Comparison of ENCODE assay signal across 8 cellular contexts in the genomic region with DNA sequence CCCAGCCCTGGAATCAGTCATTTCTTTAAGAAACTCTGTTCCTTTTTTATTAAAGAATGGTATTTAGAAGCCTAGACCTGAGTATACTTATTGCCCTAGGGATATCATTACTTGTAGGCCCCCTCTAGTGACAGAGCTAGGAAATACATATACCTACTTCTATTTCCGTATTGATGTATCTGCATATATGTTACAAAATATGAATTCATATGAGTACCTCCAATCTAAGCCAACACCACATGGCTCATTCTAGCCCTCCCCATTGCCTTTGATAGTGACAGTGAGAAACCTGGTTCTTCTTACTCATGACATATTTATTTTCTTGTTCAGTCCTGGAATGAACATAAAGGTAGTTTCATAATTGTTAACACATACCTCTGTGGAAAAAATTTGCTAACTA.
A peak's percentile ranks its signal among the peaks of the same experiment; 100 is the strongest.
DNase-seq lines count a peak whose midpoint lies in the region; ATAC-seq and TF ChIP-seq lines count a peak whose summit lies in the region.

No MANE protein-coding gene starts in this region.

- no peak overlapping the region for H3K27ac ChIP-seq in Peyer's patch
- H3K27ac ChIP-seq in dorsolateral prefrontal cortex: no peak overlapping the region
- no peak overlapping the region for H3K27ac ChIP-seq in parathyroid adenoma

- H2AFZ ChIP-seq in parathyroid adenoma: no peak overlapping the region

- H3K9me3 ChIP-seq in Peyer's patch (no peaks in the 10 kb centered on the region), parathyroid adenoma (ENCODE audit: control insufficient read depth, low read length) (no peaks in the 10 kb centered on the region)

- no peak overlapping the region for H3K4me2 ChIP-seq in parathyroid adenoma (ENCODE audit: low read length)

- H3K36me3 ChIP-seq in Peyer's patch (no peaks in the 10 kb centered on the region), parathyroid adenoma (ENCODE audit: control insufficient read depth, insufficient read depth, low read length) (no peaks in the 10 kb centered on the region)

- H3K9ac ChIP-seq in parathyroid adenoma: no peak overlapping the region

- no peak overlapping the region for H3K4me3 ChIP-seq in Peyer's patch
- H3K4me3 ChIP-seq in dorsolateral prefrontal cortex: no peak overlapping the region
- no peak overlapping the region for H3K4me3 ChIP-seq in parathyroid adenoma (ENCODE audit: low read depth, low read length)

- peak in 4 of 6 experiments; percentile 40 to 61 (median 49) for TF ChIP-seq CTCF in Peyer's patch (IDR thresholded peaks at IDR 0.05)
- TF ChIP-seq CTCF in dorsolateral prefrontal cortex (IDR thresholded peaks at IDR 0.05 in 54 of 56, conservative IDR thresholded peaks at IDR 0.05 in 2 of 56; ENCODE audit: low read depth in 1 of 56, partially characterized antibody in 56 of 56): peak in 54 of 56 donors; percentile 17 to 64 (median 43)
- TF ChIP-seq CTCF in parathyroid adenoma (IDR thresholded peaks at IDR 0.05): peak; percentile 30

- DNase-seq in activated T-cell treated with anti-CD3 and anti-CD28 coated beads for 24 hours (ENCODE audit: low read depth) (peak; percentile 11), activated T-cell treated with anti-CD3 and anti-CD28 coated beads for 4 hours (no peak), Peyer's patch (no peak), dorsolateral prefrontal cortex (no peak), 8988T (no peak)

- H3K79me2 ChIP-seq in parathyroid adenoma: no peaks in the 10 kb centered on the region

- ATAC-seq in HG03565 (IDR thresholded peaks at IDR 0.05; ENCODE audit: unreplicated experiment) (peak; percentile 57), HG03095 (IDR thresholded peaks at IDR 0.05; ENCODE audit: unreplicated experiment) (no peak)

- intact Hi-C loops in dorsolateral prefrontal cortex (cut with DNase I): no loop called here

- no peaks in the 10 kb centered on the region for H3K4me1 ChIP-seq in Peyer's patch
- no peaks in the 10 kb centered on the region for H3K4me1 ChIP-seq in parathyroid adenoma

- H3K27me3 ChIP-seq in Peyer's patch: no peaks in the 10 kb centered on the region
- H3K27me3 ChIP-seq in dorsolateral prefrontal cortex: no peaks in the 10 kb centered on the region
- no peaks in the 10 kb centered on the region for H3K27me3 ChIP-seq in parathyroid adenoma (ENCODE audit: control insufficient read depth, insufficient read depth, low read length)

- no peak for TF ChIP-seq POLR2A in Peyer's patch (IDR thresholded peaks at IDR 0.05)
